1 cellular context compared by ENCODE assay signal in the genomic region with DNA sequence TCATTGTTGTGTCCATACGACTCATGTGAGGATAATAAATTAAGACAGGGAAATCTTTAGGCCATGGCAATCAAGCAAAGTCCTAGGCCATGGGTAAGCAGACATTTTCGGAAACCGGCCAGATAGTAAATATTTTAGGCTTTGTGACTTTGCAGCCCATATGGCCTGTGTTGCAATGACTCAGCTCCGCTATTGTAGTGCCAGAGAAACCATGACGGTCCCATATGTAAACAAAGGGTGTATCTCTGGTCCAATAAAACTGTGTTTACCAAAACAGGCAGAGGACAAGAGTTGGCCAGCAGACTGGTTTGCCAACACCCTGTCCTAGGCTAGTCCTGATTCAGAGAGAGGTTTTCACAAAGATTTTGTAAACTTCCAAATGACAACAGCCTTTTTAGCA.
A peak's percentile ranks its signal among the peaks of the same experiment; 100 is the strongest.
TF ChIP-seq lines count a peak whose summit lies in the region.

No MANE protein-coding gene starts in this region.

TF ChIP-seq in liver, 16 proteins besides CTCF, POLR2A, EP300 and RAD21 (continued from another document):
- peak; percentile 96 for TF ChIP-seq YY1 (IDR thresholded peaks at IDR 0.05)
- TF ChIP-seq HNF4G (IDR thresholded peaks at IDR 0.05): peak; percentile 49
- peak; percentile 89 for TF ChIP-seq ZBTB33 (IDR thresholded peaks at IDR 0.05)
- no peak for TF ChIP-seq GABPA (IDR thresholded peaks at IDR 0.05 in 1 of 2, conservative IDR thresholded peaks at IDR 0.05 in 1 of 2)
- TF ChIP-seq, protein P1, sequence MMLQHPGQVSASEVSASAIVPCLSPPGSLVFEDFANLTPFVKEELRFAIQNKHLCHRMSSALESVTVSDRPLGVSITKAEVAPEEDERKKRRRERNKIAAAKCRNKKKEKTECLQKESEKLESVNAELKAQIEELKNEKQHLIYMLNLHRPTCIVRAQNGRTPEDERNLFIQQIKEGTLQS (IDR thresholded peaks at IDR 0.05): no peak
